ENCODE assay signal across 27 cellular contexts in the genomic region with DNA sequence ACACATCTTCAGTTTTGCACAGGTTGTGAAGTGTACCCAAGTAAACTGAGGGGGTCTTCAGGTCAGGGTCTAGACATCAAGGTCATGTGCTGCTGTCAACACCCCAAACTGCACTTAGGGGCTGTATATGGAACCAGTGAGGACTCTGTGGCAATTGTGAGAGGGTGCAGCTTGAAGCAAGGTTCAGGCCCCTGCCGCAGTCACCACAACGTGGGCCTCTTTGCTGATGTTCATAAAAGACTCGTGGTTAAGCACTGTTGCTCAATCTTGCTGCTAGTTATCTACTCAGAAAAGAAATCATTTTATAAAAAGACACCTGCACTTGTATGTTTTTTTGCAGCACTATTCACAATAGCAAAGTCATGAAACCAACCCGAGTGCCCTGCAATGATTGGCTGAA.
"Had no signal": no experiment of that assay in that cellular context is flagged by ENCODE, and none has a peak within 500 bp of the region (broad histone marks: within the 10 kb centered on the region; RNA-seq: fewer than 3 reads in every experiment).

No MANE protein-coding gene starts in this region.

- H3K79me2 ChIP-seq: parathyroid adenoma had no signal

- H3K27me3 Mint-ChIP-seq: dendritic cell treated with granulocyte-macrophage colony-stimulating factor and Interleukin-4, amounts not matched to agents 40 ng/mL and 50 ng/mL, for 4 days had no signal

- H3K4me2 ChIP-seq: smooth muscle cell had no signal

- H3K4me3 ChIP-seq: colonic mucosa, gastrocnemius medialis, lower lobe of right lung, right atrium auricular region, smooth muscle cell, stomach, thyroid gland had no signal

- H3K9ac ChIP-seq: parathyroid adenoma had no signal

- H3K27me3 ChIP-seq: colonic mucosa, gastrocnemius medialis, neutrophil, right atrium auricular region, stomach, thyroid gland had no signal

- H3K4me1 Mint-ChIP-seq: endodermal cell, neural crest cell had no signal

- H2AFZ ChIP-seq: parathyroid adenoma had no signal

- H3K36me3 ChIP-seq: colonic mucosa, gastrocnemius medialis, lower lobe of right lung, neutrophil, right atrium auricular region, stomach, thyroid gland had no signal

- H3K27ac ChIP-seq: colonic mucosa, epithelial cell of prostate, gastrocnemius medialis, lower lobe of right lung, neutrophil, parathyroid adenoma, right atrium auricular region, stomach, thyroid gland had no signal

- DNase-seq: colonic mucosa; effector CD8-positive, alpha-beta T cell; endodermal cell; gastrocnemius medialis; head of caudate nucleus; left ventricle myocardium superior; lower lobe of right lung; stimulated activated CD4-positive, alpha-beta T cell treated with anti-CD3 and anti-CD28 coated beads, Interleukin-12 subunit alpha, Interleukin-12 subunit beta, amount 100 ng/mL, for 4 hours; stimulated activated CD4-positive, alpha-beta T cell treated with anti-CD3 and anti-CD28 coated beads, Interleukin-1b, Interleukin-23, amount 100 ng/mL, for 48 hours; stimulated activated CD4-positive, alpha-beta T cell treated with anti-CD3 and anti-CD28 coated beads, Interleukin-4, amount 100 ng/mL, for 1 hour; stimulated activated CD8-positive, alpha-beta memory T cell treated with anti-CD3 and anti-CD28 coated beads, Interleukin-4, amount 100 ng/mL, for 48 hours; stimulated activated naive CD4-positive, alpha-beta T cell treated with Interleukin-2 at 50 U/mL for 16 hours; stomach; thyroid gland had no signal

- H3K4me3 Mint-ChIP-seq: dendritic cell treated with granulocyte-macrophage colony-stimulating factor and Interleukin-4, amounts not matched to agents 40 ng/mL and 50 ng/mL, for 4 days; endodermal cell; natural killer cell treated with Interleukin-12 subunit alpha and Interleukin-12 subunit beta and Interleukin-15 and Interleukin-18, amount 100 ng/mL, for 72 hours; neural crest cell; type B pancreatic cell had no signal

- H3K9me3 Mint-ChIP-seq: dendritic cell treated with granulocyte-macrophage colony-stimulating factor and Interleukin-4, amounts not matched to agents 40 ng/mL and 50 ng/mL, for 4 days; natural killer cell treated with Interleukin-12 subunit alpha and Interleukin-12 subunit beta and Interleukin-15 and Interleukin-18, amount 100 ng/mL, for 72 hours; neural crest cell; type B pancreatic cell had no signal

- H3K9me3 ChIP-seq: colonic mucosa, gastrocnemius medialis, lower lobe of right lung, neutrophil, right atrium auricular region, stomach, thyroid gland had no signal

- H3K4me1 ChIP-seq: colonic mucosa, gastrocnemius medialis, lower lobe of right lung, parathyroid adenoma, right atrium auricular region, stomach, thyroid gland had no signal

- ATAC-seq: esophagus mucosa; gastrocnemius medialis; left ventricle myocardium superior; lower lobe of right lung; natural killer cell treated with Interleukin-12 subunit alpha and Interleukin-12 subunit beta and Interleukin-15 and Interleukin-18, amount 100 ng/mL, for 72 hours; sciatic nerve had no signal

- H3K36me3 Mint-ChIP-seq: natural killer cell treated with Interleukin-12 subunit alpha and Interleukin-12 subunit beta and Interleukin-15 and Interleukin-18, amount 100 ng/mL, for 72 hours; type B pancreatic cell had no signal

- H3K27ac Mint-ChIP-seq: dendritic cell treated with granulocyte-macrophage colony-stimulating factor and Interleukin-4, amounts not matched to agents 40 ng/mL and 50 ng/mL, for 4 days; endodermal cell; natural killer cell treated with Interleukin-12 subunit alpha and Interleukin-12 subunit beta and Interleukin-15 and Interleukin-18, amount 100 ng/mL, for 72 hours; progenitor cell of endocrine pancreas; type B pancreatic cell had no signal

- FAIRE-seq: keratinocyte had no signal
